Comparison of ENCODE assay signal across 8 cellular contexts in genomic region chr13:46389985-46390384, GRCh38. TPM values are rescaled to one million over a fixed set of nuclear protein-coding genes. Genes with fewer than 3 reads are reported as not detected.
DNase-seq lines count a peak whose midpoint lies in the region; ATAC-seq and TF ChIP-seq lines count a peak whose summit lies in the region.

No MANE protein-coding gene starts in this region.

- H3K36me3 ChIP-seq in BLaER1 treated with 17β-estradiol and CSF1 and Interleukin-3, amounts not matched to agents 10 nM and 100 nM: no peaks in the 10 kb centered on the region
- no peaks in the 10 kb centered on the region for H3K36me3 ChIP-seq in liver (ENCODE audit: control insufficient read depth in 4 of 4, insufficient read depth in 3 of 4, low read depth in 1 of 4, low read length in 3 of 4)
- H3K36me3 ChIP-seq in upper lobe of left lung: no peaks in the 10 kb centered on the region

- peak overlapping the region; percentile 19 to 81 (median 70); a peak in 21 of 22 replicates for H3K27ac ChIP-seq in BLaER1 treated with 17β-estradiol and CSF1 and Interleukin-3, amounts not matched to agents 10 nM and 100 nM
- H3K27ac ChIP-seq in liver (ENCODE audit: low read depth in 1 of 2, low read length in 2 of 2) (peak overlapping the region in 1 of 2 donors; percentile 45), upper lobe of left lung (peak overlapping the region; percentile 42 to 73 (median 68))

- 34% methylated on average over 2 of the region's 2 CpGs for WGBS in liver
- WGBS in upper lobe of left lung, 2 donors: 40 to 52% methylated on average over 2 of the region's 2 CpGs

- no peak for TF ChIP-seq EP300 in upper lobe of left lung (IDR thresholded peaks at IDR 0.05)

- H3K9ac ChIP-seq in BLaER1 treated with 17β-estradiol and CSF1 and Interleukin-3, amounts not matched to agents 10 nM and 100 nM: peak overlapping the region; percentile 12 to 74 (median 64); a peak in 19 of 22 replicates
- no peak overlapping the region for H3K9ac ChIP-seq in liver (ENCODE audit: low read depth in 1 of 2, low read length in 2 of 2)

- DNase-seq in GM19238 (ENCODE audit: insufficient read length, low spot score) (peak; percentile 42), UCSD-AML1 (lab: John Stamatoyannopoulos, UW; ENCODE audit: unreplicated experiment) (peak; percentile 50), upper lobe of left lung (peak in 1 of 2 donors; percentile 31), NCI-H2107 treated with DMSO at 0.1 percent for 48 hours (lab: John Stamatoyannopoulos, UW; ENCODE audit: unreplicated experiment) (no peak), erythroblast (lab: John Stamatoyannopoulos, UW) (no peak)

- H3K4me3 ChIP-seq in BLaER1 treated with 17β-estradiol and CSF1 and Interleukin-3, amounts not matched to agents 10 nM and 100 nM: peak overlapping the region in 2 of 10 experiments; percentile 29 to 35; a peak in 3 of 20 replicates
- H3K4me3 ChIP-seq in liver (ENCODE audit: low read depth in 1 of 3, low read length in 3 of 3) (no peak overlapping the region), upper lobe of left lung (no peak overlapping the region)

- H4K20me1 ChIP-seq in BLaER1 treated with 17β-estradiol and CSF1 and Interleukin-3, amounts not matched to agents 10 nM and 100 nM: no peaks in the 10 kb centered on the region

- peaks cover 24 to 42% (median 38%) of the 10 kb centered on the region in 11 experiments for H3K27me3 ChIP-seq in BLaER1 treated with 17β-estradiol and CSF1 and Interleukin-3, amounts not matched to agents 10 nM and 100 nM
- H3K27me3 ChIP-seq in liver (ENCODE audit: control insufficient read depth in 4 of 4, insufficient read depth in 4 of 4, low read length in 3 of 4) (peaks cover 0 to 17% (median 5%) of the 10 kb centered on the region in 4 donors), upper lobe of left lung (peaks cover 0 to 6% (median 2%) of the 10 kb centered on the region in 4 donors)

- TF ChIP-seq POLR2A in upper lobe of left lung (IDR thresholded peaks at IDR 0.05) (no peak), erythroblast (IDR thresholded peaks at IDR 0.05; ENCODE audit: low read length) (no peak)

- TF ChIP-seq RAD21 in liver (IDR thresholded peaks at IDR 0.05): no peak

- TF ChIP-seq CTCF in liver (IDR thresholded peaks at IDR 0.05; ENCODE audit: low read depth, low read length, missing input control): no peak
- TF ChIP-seq CTCF in upper lobe of left lung (IDR thresholded peaks at IDR 0.05): no peak

- peaks cover 37 to 64% (median 49%) of the 10 kb centered on the region in 10 experiments for H3K4me1 ChIP-seq in BLaER1 treated with 17β-estradiol and CSF1 and Interleukin-3, amounts not matched to agents 10 nM and 100 nM
- H3K4me1 ChIP-seq in liver (ENCODE audit: control insufficient read depth in 4 of 4, insufficient read depth in 4 of 4, low read length in 3 of 4): peaks cover 7 to 14% (median 12%) of the 10 kb centered on the region in 4 donors
- peaks cover 0 to 32% (median 14%) of the 10 kb centered on the region in 4 donors for H3K4me1 ChIP-seq in upper lobe of left lung

- H3K9me3 ChIP-seq in BLaER1 treated with 17β-estradiol and CSF1 and Interleukin-3, amounts not matched to agents 10 nM and 100 nM (replicated peaks in 1 of 11): peaks cover 0 to 34% (median 27%) of the 10 kb centered on the region in 11 experiments; a peak in 18 of 22 replicates
- H3K9me3 ChIP-seq in liver (ENCODE audit: control insufficient read depth in 4 of 4, low read length in 3 of 4) (no peaks in the 10 kb centered on the region), upper lobe of left lung (no peaks in the 10 kb centered on the region)

- ATAC-seq in HG03354 (IDR thresholded peaks at IDR 0.05; ENCODE audit: poor library complexity, severe bottlenecking, unreplicated experiment) (peak; percentile 62), upper lobe of left lung (ENCODE audit: low FRiP score in 2 of 2) (peak in 1 of 2 donors; percentile 78)

- peak overlapping the region; percentile 52 to 93 (median 81) for H3K4me2 ChIP-seq in BLaER1 treated with 17β-estradiol and CSF1 and Interleukin-3, amounts not matched to agents 10 nM and 100 nM

TF ChIP-seq in liver, 16 proteins besides CTCF, POLR2A, EP300 and RAD21:
- TF ChIP-seq MAX (IDR thresholded peaks at IDR 0.05) (peak; percentile 49), SP1 (IDR thresholded peaks at IDR 0.05) (peak; percentile 22), EGR1 (IDR thresholded peaks at IDR 0.05; ENCODE audit: low read depth in 2 of 2) (peak in 1 of 2 donors; percentile 50), REST (IDR thresholded peaks at IDR 0.05) (no peak), YY1 (IDR thresholded peaks at IDR 0.05) (no peak), RXRA (IDR thresholded peaks at IDR 0.05) (peak; percentile 4 to 32), HNF4G (IDR thresholded peaks at IDR 0.05) (no peak), HNF4A (conservative IDR thresholded peaks at IDR 0.05) (no peak), ATF3 (IDR thresholded peaks at IDR 0.05) (no peak)

RNA-seq across cellular contexts. Expression of gene RUBCNL, which starts 2.9 kb away (rescaled TPM):
- total RNA-seq in liver (1 to 10 TPM; 1.5 to 4.2 TPM), upper lobe of left lung (1 to 10 TPM; 1.8 to 5.4 (median 5.0) TPM)
- polyA plus RNA-seq in liver: under 1 TPM; 0.36 to 0.42 TPM

Comparison
In these comparisons a context has a peak if more than half of its experiments do, and no peak if none do; other contexts are left out.
1. H3K9ac ChIP-seq: peak in BLaER1 treated with 17β-estradiol and CSF1 and Interleukin-3, amounts not matched to agents 10 nM and 100 nM (11 of 11); none in liver (0 of 2).
2. DNase-seq: peak in GM19238 (single experiment) and UCSD-AML1 (single experiment); none in NCI-H2107 treated with DMSO at 0.1 percent for 48 hours (single experiment) and erythroblast (0 of 2).